ENCODE assay signal across 8 cellular contexts in the genomic region with DNA sequence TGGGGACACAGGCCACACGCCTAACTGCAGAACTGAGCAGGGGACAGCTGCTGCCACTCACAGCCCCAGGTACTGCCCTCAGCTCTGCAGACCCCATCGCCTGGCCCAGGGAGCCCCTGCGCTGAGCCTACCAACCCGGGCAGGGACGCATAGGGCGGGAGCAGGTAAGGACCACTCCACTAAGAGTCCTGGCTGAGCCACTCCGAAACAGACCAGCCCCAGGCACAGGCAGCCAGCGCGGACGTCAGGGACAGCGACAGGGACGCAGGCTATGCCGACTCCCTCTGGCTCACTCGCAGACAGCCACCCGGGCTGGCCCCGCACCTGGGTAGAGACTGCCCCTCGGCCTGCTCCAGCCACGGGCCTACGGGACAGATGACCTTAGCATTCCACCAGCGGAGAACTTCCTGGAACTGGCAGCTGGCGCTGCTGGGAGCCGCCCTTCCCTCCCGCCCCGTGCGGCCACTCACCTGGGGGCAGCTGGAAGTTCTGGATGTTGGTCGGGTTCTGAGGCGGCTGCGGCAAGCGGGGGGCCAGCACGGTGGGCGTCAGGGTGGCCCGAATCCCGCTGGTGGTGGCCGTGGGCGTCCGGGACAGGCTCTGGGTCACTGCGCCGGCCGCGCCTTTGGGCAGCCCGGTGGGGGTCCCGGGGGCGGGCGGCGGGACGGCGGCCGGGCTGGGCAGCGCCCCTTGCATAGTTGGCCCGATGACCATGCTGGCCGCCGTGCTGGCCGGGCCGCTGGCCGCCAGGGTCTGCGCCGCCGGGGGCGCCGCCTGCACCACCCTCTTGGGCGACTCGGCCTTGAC. TPM values are rescaled to one million over a fixed set of nuclear protein-coding genes. Genes with fewer than 3 reads are reported as not detected.
A peak's percentile ranks its signal among the peaks of the same experiment; 100 is the strongest.
DNase-seq lines count a peak whose midpoint lies in the region; ATAC-seq and TF ChIP-seq lines count a peak whose summit lies in the region.

No MANE protein-coding gene starts in this region.

- no peaks in the 10 kb centered on the region for H3K36me3 ChIP-seq in Panc1 (ENCODE audit: control insufficient read depth, insufficient read depth, low read length)

- DNase-seq in CD4-positive, alpha-beta T cell = no peak
- no peak for DNase-seq in Panc1 (ENCODE audit: low read depth, low spot score)
- no peak for DNase-seq in epithelial cell of proximal tubule (ENCODE audit: low read depth)
- no peak for DNase-seq in stimulated activated CD4-positive, alpha-beta T cell treated with anti-CD3 and anti-CD28 coated beads, Interleukin-4, amount 100 ng/mL, for 24 hours
- DNase-seq in COR-L47 (lab: John Stamatoyannopoulos, UW) = no peak
- no peak for DNase-seq in COLO829 (ENCODE audit: low spot score)

- no peaks in the 10 kb centered on the region for H3K27me3 Mint-ChIP-seq in CD4-positive, alpha-beta T cell
- peaks cover 10% of the 10 kb centered on the region for H3K27me3 Mint-ChIP-seq in nephron (ENCODE audit: low read depth)

- intact Hi-C loops in CD4-positive, alpha-beta T cell (cut with DNase I, micrococcal nuclease) = loop anchor here (5.0 to 10.0 kb wide), 2 partner anchors 37 to 49 kb away; no protein-coding TSS in a partner anchor
- intact Hi-C loops in Panc1 (cut with micrococcal nuclease; ENCODE audit: unreplicated experiment) = no loop called here

- H3K4me3 ChIP-seq in Panc1 (ENCODE audit: low read depth in 2 of 2, low read length in 2 of 2) = peak overlapping the region; percentile 43 to 45
- H3K4me3 ChIP-seq in epithelial cell of proximal tubule (ENCODE audit: low read depth, low read length) = peak overlapping the region; percentile 58

- CTCF ChIA-PET in CD4-positive, alpha-beta T cell (lab: Charles Lee) = no interaction called here
- CTCF ChIA-PET in Panc1 (lab: Charles Lee) = no interaction called here

- no peaks in the 10 kb centered on the region for H3K9me3 Mint-ChIP-seq in CD4-positive, alpha-beta T cell
- H3K9me3 Mint-ChIP-seq in nephron = no peaks in the 10 kb centered on the region

- H3K27me3 ChIP-seq in CD4-positive, alpha-beta T cell (ENCODE audit: control insufficient read depth, insufficient read depth, low read length) = no peaks in the 10 kb centered on the region
- H3K27me3 ChIP-seq in Panc1 (ENCODE audit: control insufficient read depth, insufficient read depth, low read length) = no peaks in the 10 kb centered on the region

- H3K4me1 Mint-ChIP-seq in CD4-positive, alpha-beta T cell (ENCODE audit: low read depth) = peaks cover 65% of the 10 kb centered on the region
- H3K4me1 Mint-ChIP-seq in nephron = peaks cover 38% of the 10 kb centered on the region

- H3K27ac ChIP-seq in CD4-positive, alpha-beta T cell (ENCODE audit: low read depth, low read length) = no peak overlapping the region
- H3K27ac ChIP-seq in Panc1 (ENCODE audit: low read length) = peak overlapping the region; percentile 44

- in situ Hi-C loops in Panc1 (cut with HindIII; ENCODE audit: low pct_unique_long_range_greater_than_20kb, low sequenced_read_pairs) = no loop called here

- H3K36me3 Mint-ChIP-seq in CD4-positive, alpha-beta T cell (ENCODE audit: low read depth) = peaks cover 19% of the 10 kb centered on the region
- peaks cover 5% of the 10 kb centered on the region for H3K36me3 Mint-ChIP-seq in nephron (ENCODE audit: low read depth)

- H3K4me3 Mint-ChIP-seq in CD4-positive, alpha-beta T cell = peak overlapping the region; percentile 87
- peak overlapping the region; percentile 84 to 95 (median 93) for H3K4me3 Mint-ChIP-seq in nephron

- H3K9me3 ChIP-seq in CD4-positive, alpha-beta T cell (ENCODE audit: control insufficient read depth, low read length) = no peaks in the 10 kb centered on the region
- H3K9me3 ChIP-seq in Panc1 (ENCODE audit: control insufficient read depth, insufficient read depth, low read depth, low read length) = no peaks in the 10 kb centered on the region

- BruUV-seq in Panc1 (replicated peaks; lab: Mats Ljungman, UMichigan) = no TSS peak

- POLR2A ChIA-PET in CD4-positive, alpha-beta T cell (lab: Charles Lee) = no interaction called here
- POLR2A ChIA-PET in Panc1 (lab: Charles Lee) = no interaction called here

- peak overlapping the region; percentile 73 for H3K27ac Mint-ChIP-seq in CD4-positive, alpha-beta T cell
- H3K27ac Mint-ChIP-seq in nephron = peak overlapping the region; percentile 58 to 86 (median 78)

- no peak for TF ChIP-seq CTCF in CD4-positive, alpha-beta T cell (IDR thresholded peaks at IDR 0.05)
- TF ChIP-seq CTCF in Panc1 (IDR thresholded peaks at IDR 0.05) (no peak), epithelial cell of proximal tubule (conservative IDR thresholded peaks at IDR 0.05; ENCODE audit: low read depth, low read length) (no peak), nephron (IDR thresholded peaks at IDR 0.05; ENCODE audit: unreplicated experiment in 3 of 3) (no peak)

- peaks cover 27% of the 10 kb centered on the region for H3K4me1 ChIP-seq in Panc1 (ENCODE audit: control insufficient read depth, insufficient read depth, low read length)

- ATAC-seq in CD4-positive, alpha-beta T cell (ENCODE audit: poor library complexity) = no peak
- ATAC-seq in Panc1 (peak; percentile 42), GM19452 (IDR thresholded peaks at IDR 0.05; ENCODE audit: unreplicated experiment) (no peak)

RNA-seq across cellular contexts. Expression of a gene that starts 1.5 kb away (rescaled TPM):
- total RNA-seq in CD4-positive, alpha-beta T cell = 10 to 100 TPM; 11.1 to 12.5 TPM
- total RNA-seq in Panc1 (2021; ENCODE audit: unreplicated experiment) (21.0 TPM), epithelial cell of proximal tubule (6.5 and 8.9 TPM in 2 replicates)
- 27.9 TPM for polyA plus RNA-seq in Panc1 (2012; ENCODE audit: insufficient read length)

RNA-seq across cellular contexts. Expression of a gene that starts 58.1 kb away (rescaled TPM):
- 10 to 100 TPM; 34.5 to 35.7 TPM for total RNA-seq in CD4-positive, alpha-beta T cell
- 52.2 TPM for total RNA-seq in Panc1 (2021; ENCODE audit: unreplicated experiment)
- 50.1 TPM for polyA plus RNA-seq in Panc1 (2012; ENCODE audit: insufficient read length)
- total RNA-seq in epithelial cell of proximal tubule = 16.3 and 23.3 TPM in 2 replicates
